Comparison of ENCODE assay signal across 17 cellular contexts in the genomic region with DNA sequence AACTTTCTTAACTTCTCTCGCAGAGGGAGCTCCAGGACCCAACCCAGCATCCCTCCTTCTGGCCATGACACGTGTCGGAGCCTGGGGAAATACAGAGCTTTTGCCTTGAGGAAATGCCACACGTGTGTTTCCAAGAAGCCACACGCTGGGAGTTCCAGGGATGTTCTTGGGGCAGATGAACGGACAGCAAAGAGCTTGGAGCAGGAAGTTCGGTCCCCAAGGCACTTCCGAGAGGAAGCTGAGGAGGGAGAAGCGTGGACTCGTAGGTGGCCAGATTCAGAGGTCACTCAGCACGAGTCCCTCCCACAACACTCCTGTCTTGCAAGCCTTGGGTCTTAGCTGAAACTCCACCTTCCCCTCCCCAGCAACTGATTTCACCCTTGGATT. TPM values are rescaled to one million over a fixed set of nuclear protein-coding genes. Genes with fewer than 3 reads are reported as not detected.
DNase-seq lines count a peak whose midpoint lies in the region; ATAC-seq and TF ChIP-seq lines count a peak whose summit lies in the region.
"Had no signal": no experiment of that assay in that cellular context is flagged by ENCODE, and none has a peak within 500 bp of the region (broad histone marks: within the 10 kb centered on the region; RNA-seq: fewer than 3 reads in every experiment).

No MANE protein-coding gene starts in this region.

- TF ChIP-seq EP300 in SK-N-SH (IDR thresholded peaks at IDR 0.05; ENCODE audit: borderline replicate concordance in 1 of 2, low read depth in 1 of 2, low read length in 1 of 2), result no peak

- H3K9me3 Mint-ChIP-seq in IgD-negative memory B cell, result no peaks in the 10 kb centered on the region
- no peaks in the 10 kb centered on the region for H3K9me3 Mint-ChIP-seq in endothelial cell (ENCODE audit: unreplicated experiment)
- no peaks in the 10 kb centered on the region for H3K9me3 Mint-ChIP-seq in natural killer cell

- no peaks in the 10 kb centered on the region for H3F3A ChIP-seq in SK-N-SH (replicated peaks; ENCODE audit: insufficient read depth)

- H3K9me3 ChIP-seq in SK-N-SH, result no peaks in the 10 kb centered on the region
- H3K9me3 ChIP-seq: tibial nerve had no signal

- no peak overlapping the region for H2AFZ ChIP-seq in SK-N-SH (ENCODE audit: low read depth)
- H2AFZ ChIP-seq: hepatocyte had no signal

- no peak overlapping the region for H3K4me3 Mint-ChIP-seq in IgD-negative memory B cell
- no peak overlapping the region for H3K4me3 Mint-ChIP-seq in endothelial cell (ENCODE audit: unreplicated experiment)
- no peak overlapping the region for H3K4me3 Mint-ChIP-seq in natural killer cell

- DNase-seq in AG08395 (ENCODE audit: low spot score), result peak; percentile 49
- DNase-seq in endothelial cell (ENCODE audit: low spot score), result no peak
- DNase-seq in natural killer cell, result no peak
- no peak for DNase-seq in SK-N-SH
- no peak for DNase-seq in NCI-H1417 (lab: John Stamatoyannopoulos, UW)
- no peak for DNase-seq in hippocampal formation (lab: John Stamatoyannopoulos, UW)
- DNase-seq: activated CD8-positive, alpha-beta memory T cell treated with anti-CD3 and anti-CD28 coated beads, Interleukin-2, amount 50 U/mL, for 4 hours; DMS79; erythroblast; nucleus accumbens had no signal

- peak overlapping the region in 2 of 3 donors; percentile 87 to 94 for H3K27ac Mint-ChIP-seq in IgD-negative memory B cell
- H3K27ac Mint-ChIP-seq in endothelial cell (ENCODE audit: unreplicated experiment), result peak overlapping the region; percentile 33
- peak overlapping the region; percentile 93 to 97 for H3K27ac Mint-ChIP-seq in natural killer cell

- no peak for TF ChIP-seq RAD21 in SK-N-SH (IDR thresholded peaks at IDR 0.05; ENCODE audit: low read length)

- H3K4me1 ChIP-seq in SK-N-SH (ENCODE audit: control insufficient read depth in 1 of 2, insufficient read depth in 2 of 2, low read depth in 1 of 2, low read length in 1 of 2), result peaks cover 0 to 15% of the 10 kb centered on the region in 2 experiments; a peak in 1 of 4 replicates

- no peak overlapping the region for H3K4me2 ChIP-seq in SK-N-SH

- no peak overlapping the region for H3K27ac ChIP-seq in SK-N-SH (ENCODE audit: low read depth in 2 of 2, low read length in 1 of 2)
- H3K27ac ChIP-seq: hepatocyte, VCaP had no signal

- intact Hi-C loops in natural killer cell (cut with micrococcal nuclease), result no loop called here

- no peaks in the 10 kb centered on the region for H3K36me3 ChIP-seq in SK-N-SH (replicated peaks in 1 of 2; ENCODE audit: control insufficient read depth in 1 of 2, insufficient read depth in 2 of 2, low read length in 1 of 2)
- H3K36me3 ChIP-seq: tibial nerve had no signal

- H3K27me3 Mint-ChIP-seq in IgD-negative memory B cell (no peaks in the 10 kb centered on the region), endothelial cell (ENCODE audit: unreplicated experiment) (peaks cover 8% of the 10 kb centered on the region), natural killer cell (ENCODE audit: low read depth in 2 of 2) (no peaks in the 10 kb centered on the region)

- no peak for ATAC-seq in natural killer cell
- no peak for ATAC-seq in GM21526 (IDR thresholded peaks at IDR 0.05; ENCODE audit: low FRiP score, unreplicated experiment)
- ATAC-seq: HCT116 had no signal

- CTCF ChIA-PET in SK-N-SH (lab: Yijun Ruan, JAX), result interaction anchor here (0.9 to 3.8 kb wide), 5 partner anchors 8 to 450 kb away, joined by 3 to 17 read pairs (median 7); no protein-coding TSS in a partner anchor

- POLR2A ChIA-PET in SK-N-SH (lab: Yijun Ruan, JAX), result no interaction called here

- H4K20me1 ChIP-seq in SK-N-SH (ENCODE audit: insufficient read depth), result no peaks in the 10 kb centered on the region

- no peaks in the 10 kb centered on the region for H3K36me3 Mint-ChIP-seq in IgD-negative memory B cell
- H3K36me3 Mint-ChIP-seq in endothelial cell (ENCODE audit: low read depth, unreplicated experiment), result peaks cover 2% of the 10 kb centered on the region
- H3K36me3 Mint-ChIP-seq in natural killer cell, result no peaks in the 10 kb centered on the region

- no peak overlapping the region for H3K4me3 ChIP-seq in SK-N-SH (ENCODE audit: low read depth in 2 of 2, low read length in 1 of 2)
- H3K4me3 ChIP-seq: hepatocyte, lung, tibial nerve had no signal

- H3K4me1 Mint-ChIP-seq in IgD-negative memory B cell (peaks cover 71 to 85% (median 80%) of the 10 kb centered on the region in 3 donors), endothelial cell (ENCODE audit: unreplicated experiment) (peaks cover 88% of the 10 kb centered on the region), natural killer cell (peaks cover 69 to 70% of the 10 kb centered on the region in 2 donors)

- TF ChIP-seq CTCF in endothelial cell (IDR thresholded peaks at IDR 0.05; ENCODE audit: unreplicated experiment) (no peak), natural killer cell (IDR thresholded peaks at IDR 0.05) (no peak), SK-N-SH (IDR thresholded peaks at IDR 0.05) (no peak)

- H3K9ac ChIP-seq in SK-N-SH, result no peak overlapping the region

- no peaks in the 10 kb centered on the region for H3K9me2 ChIP-seq in SK-N-SH

- 90% methylated on average over 10 of the region's 11 CpGs for WGBS in SK-N-SH (ENCODE audit: low lambda C conversion rate)

- no peaks in the 10 kb centered on the region for H3K27me3 ChIP-seq in SK-N-SH (ENCODE audit: insufficient read depth)
- H3K27me3 ChIP-seq: hepatocyte, tibial nerve had no signal

- no peaks in the 10 kb centered on the region for H3K79me2 ChIP-seq in SK-N-SH (ENCODE audit: insufficient read depth)
- H3K79me2 ChIP-seq: hepatocyte had no signal

TF ChIP-seq in SK-N-SH, 30 proteins besides CTCF, POLR2A, EP300 and RAD21:
- no peak for TF ChIP-seq SIN3A (IDR thresholded peaks at IDR 0.05; ENCODE audit: borderline replicate concordance, low read depth, low read length)
- no peak for TF ChIP-seq SMC3 (IDR thresholded peaks at IDR 0.05; ENCODE audit: low read depth, low read length)
- no peak for TF ChIP-seq GABPA (IDR thresholded peaks at IDR 0.05; ENCODE audit: low read depth)

RNA-seq across cellular contexts. Expression of gene ETS1, which starts 34.8 kb away (rescaled TPM):
- polyA plus RNA-seq in IgD-negative memory B cell (192 TPM), SK-N-SH (2012; rRNA removed) (14.5 and 17.4 TPM in 2 replicates)
- total RNA-seq in endothelial cell (ENCODE audit: unreplicated experiment) (309 TPM), natural killer cell (100 to 1,000 TPM; 532 to 684 (median 589) TPM)
- polyA plus RNA-seq in SK-N-SH (2012; cell fraction: cytosol; rRNA removed), result 14.8 and 15.5 TPM in 2 replicates
- polyA plus RNA-seq in SK-N-SH (2012; cell fraction: nucleus; rRNA removed), result 11.9 and 17.6 TPM in 2 replicates

Comparison
In these comparisons a context has a peak if more than half of its experiments do, and no peak if none do; other contexts are left out.
1. H3K27ac Mint-ChIP-seq: peak in every context shown above with its lines; median percentile 95 in natural killer cell; 90 in IgD-negative memory B cell; 33 in endothelial cell.